ENCODE assay signal across 35 cellular contexts in the genomic region with DNA sequence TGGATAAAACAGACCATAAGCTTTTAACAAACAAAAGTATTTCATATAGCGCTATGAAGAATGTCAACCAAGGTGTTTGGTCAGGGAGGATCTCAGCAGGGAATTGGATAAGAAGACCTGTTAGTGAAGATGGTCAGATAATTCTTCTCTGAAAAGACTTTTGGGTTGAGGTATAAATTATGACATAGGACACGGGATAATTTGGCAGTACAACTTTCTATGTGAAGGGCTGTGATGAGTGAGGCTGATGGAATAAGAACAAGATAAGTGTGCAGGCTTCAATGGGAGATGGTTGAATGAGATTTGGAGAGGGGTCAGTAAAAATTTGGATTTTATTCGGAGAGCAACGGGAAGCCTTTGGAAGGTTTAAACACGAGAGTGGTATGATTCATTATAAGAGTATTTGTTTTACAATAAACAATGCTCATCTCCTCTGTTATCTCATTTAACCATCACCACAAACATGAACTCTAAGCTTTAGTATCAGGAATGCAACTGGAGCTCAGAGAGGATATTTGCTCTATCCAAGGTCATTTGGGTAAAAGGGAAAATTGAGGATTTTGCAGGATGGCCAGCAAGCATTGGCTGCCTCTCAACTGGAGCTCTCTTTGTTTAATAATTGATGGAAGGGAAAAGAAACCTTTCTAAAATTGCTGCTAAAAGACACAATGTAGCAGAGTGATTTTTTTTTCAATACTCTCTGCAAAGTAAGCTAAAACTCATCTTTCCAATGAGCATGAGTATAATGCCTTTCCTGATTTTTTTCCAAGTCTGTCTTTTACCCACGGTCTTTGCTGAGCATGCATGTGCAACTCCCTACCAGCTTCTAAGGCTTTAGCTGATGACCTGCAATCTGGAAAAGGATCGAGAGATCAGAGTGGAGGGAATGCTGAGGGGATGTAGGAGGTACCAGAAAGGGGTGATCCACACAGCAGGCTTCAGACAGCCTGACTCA.
"Had no signal": no experiment of that assay in that cellular context is flagged by ENCODE, and none has a peak within 500 bp of the region (broad histone marks: within the 10 kb centered on the region; RNA-seq: fewer than 3 reads in every experiment).

No MANE protein-coding gene starts in this region.

- H3K9me3 ChIP-seq: Peyer's patch had no signal

- H3K4me1 ChIP-seq: Peyer's patch had no signal

- H3K27ac ChIP-seq: brain microvascular endothelial cell, Peyer's patch, WERI-Rb-1 had no signal

- H3K36me3 ChIP-seq: brain microvascular endothelial cell, Peyer's patch, WERI-Rb-1 had no signal

- H3K4me1 Mint-ChIP-seq: activated CD4-positive, alpha-beta T cell treated with anti-CD3 and anti-CD28 coated beads, Interleukin-2, amount 10 ng/mL, durations not matched to agents 24 days and 14 days; activated naive CD8-positive, alpha-beta T cell treated with anti-CD3 and anti-CD28 coated beads for 36 hours; activated T-helper 17 cell treated with anti-CD3 and anti-CD28 coated beads, Interleukin-2, amount 50 U/mL, for 72 hours; central memory CD8-positive, alpha-beta T cell had no signal

- ATAC-seq: activated CD8-positive, alpha-beta T cell treated with anti-CD3 and anti-CD28 coated beads for 36 hours; activated T-cell treated with anti-CD3 and anti-CD28 coated beads, Interleukin-2, amount 50 U/mL, for 72 hours; activated T-helper 17 cell treated with anti-CD3 and anti-CD28 coated beads, Interleukin-2, amount 50 U/mL, for 72 hours; PC-3; Right ventricle myocardium inferior; SK-N-SH treated with all-trans-retinoic acid at 6 μM for 48 hours had no signal

- H3K27ac Mint-ChIP-seq: activated CD4-positive, alpha-beta T cell treated with anti-CD3 and anti-CD28 coated beads, Interleukin-2, amount 10 ng/mL, durations not matched to agents 24 days and 14 days; activated CD8-positive, alpha-beta T cell treated with anti-CD3 and anti-CD28 coated beads for 36 hours; activated naive CD8-positive, alpha-beta T cell treated with anti-CD3 and anti-CD28 coated beads for 36 hours; activated T-cell treated with anti-CD3 and anti-CD28 coated beads, Interleukin-2, amount 50 U/mL, for 72 hours; activated T-helper 17 cell treated with anti-CD3 and anti-CD28 coated beads, Interleukin-2, amount 50 U/mL, for 72 hours had no signal

- H3K4me3 ChIP-seq: Peyer's patch had no signal

- H3K36me3 Mint-ChIP-seq: activated naive CD8-positive, alpha-beta T cell treated with anti-CD3 and anti-CD28 coated beads for 36 hours had no signal

- DNase-seq: activated CD4-positive, alpha-beta T cell treated with anti-CD3 and anti-CD28 coated beads, Interleukin-2, amount 10 ng/mL, durations not matched to agents 24 days and 14 days; activated CD4-positive, alpha-beta T cell treated with anti-CD3 and anti-CD28 coated beads, Interleukin-2, amount 50 U/mL, for 4 hours; activated CD8-positive, alpha-beta T cell treated with anti-CD3 and anti-CD28 coated beads for 36 hours; activated effector memory CD4-positive, alpha-beta T cell treated with anti-CD3 and anti-CD28 coated beads, Interleukin-2, amount 50 U/mL, for 16 hours; activated naive CD4-positive, alpha-beta T cell; activated naive CD4-positive, alpha-beta T cell treated with anti-CD3 and anti-CD28 coated beads, Interleukin-2, amount 50 U/mL, for 16 hours; activated naive CD8-positive, alpha-beta T cell treated with anti-CD3 and anti-CD28 coated beads for 36 hours; activated T-cell treated with anti-CD3 and anti-CD28 coated beads, Interleukin-2, amount 50 U/mL, for 1 hour; activated T-cell treated with anti-CD3 and anti-CD28 coated beads, Interleukin-2, amount 50 U/mL, for 72 hours; amniotic stem cell; aorta; brain microvascular endothelial cell; NCI-H1048; NCI-H1105 treated with DMSO at 0.1 percent for 48 hours; NCI-H1436; NCI-H1694; NCI-H1930; NCI-H2081 treated with DMSO at 0.1 percent for 48 hours; NCI-H226; NCI-H446 treated with DMSO at 0.1 percent for 48 hours; NCI-H524; NCI-H69; NK-92 treated with Interleukin-12 subunit alpha and Interleukin-12 subunit beta, amount 100 ng/mL, for 24 hours; PC-3; Peyer's patch; RPMI8226; SIG-M5; T-helper 1 cell; T-helper 2 cell; T-helper 9 cell; WERI-Rb-1 had no signal

- H3K27me3 Mint-ChIP-seq: activated CD4-positive, alpha-beta T cell treated with anti-CD3 and anti-CD28 coated beads, Interleukin-2, amount 10 ng/mL, durations not matched to agents 24 days and 14 days; activated CD8-positive, alpha-beta T cell treated with anti-CD3 and anti-CD28 coated beads for 36 hours; activated naive CD8-positive, alpha-beta T cell treated with anti-CD3 and anti-CD28 coated beads for 36 hours; activated T-helper 17 cell treated with anti-CD3 and anti-CD28 coated beads, Interleukin-2, amount 50 U/mL, for 72 hours; central memory CD8-positive, alpha-beta T cell had no signal

- H3K4me3 Mint-ChIP-seq: activated CD4-positive, alpha-beta T cell treated with anti-CD3 and anti-CD28 coated beads, Interleukin-2, amount 10 ng/mL, durations not matched to agents 24 days and 14 days; activated CD8-positive, alpha-beta T cell treated with anti-CD3 and anti-CD28 coated beads for 36 hours; activated naive CD8-positive, alpha-beta T cell treated with anti-CD3 and anti-CD28 coated beads for 36 hours; activated T-cell treated with anti-CD3 and anti-CD28 coated beads, Interleukin-2, amount 50 U/mL, for 72 hours; activated T-helper 17 cell treated with anti-CD3 and anti-CD28 coated beads, Interleukin-2, amount 50 U/mL, for 72 hours; central memory CD8-positive, alpha-beta T cell had no signal

- H3K27me3 ChIP-seq: brain microvascular endothelial cell, Peyer's patch had no signal
